Comparison of ENCODE assay signal across 19 cellular contexts in the genomic region with DNA sequence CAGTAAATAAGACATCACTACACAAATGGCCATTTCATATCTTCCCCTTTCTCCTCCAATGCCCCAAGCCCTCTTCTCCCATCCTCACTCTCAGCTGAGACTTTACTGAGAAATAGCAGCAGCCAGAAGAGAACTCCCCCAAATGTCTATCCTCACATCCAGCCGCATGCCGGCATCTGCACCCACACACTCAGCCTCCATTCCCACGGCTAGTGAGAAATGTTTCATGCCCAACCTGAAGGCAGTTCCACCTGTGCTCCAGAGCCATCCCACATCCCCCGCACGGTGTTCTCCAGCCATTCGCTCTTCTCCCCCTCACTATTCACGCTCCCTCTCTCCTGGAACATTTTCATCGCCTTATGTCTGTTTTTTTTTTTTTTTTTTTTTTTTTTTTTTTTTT.
"Had no signal": no experiment of that assay in that cellular context is flagged by ENCODE, and none has a peak within 500 bp of the region (broad histone marks: within the 10 kb centered on the region; RNA-seq: fewer than 3 reads in every experiment).

No MANE protein-coding gene starts in this region.

- H3K27ac ChIP-seq: ascending aorta, brain microvascular endothelial cell, foreskin keratinocyte, lower lobe of right lung, psoas muscle, skin epidermis, thyroid gland had no signal

- H3K4me1 Mint-ChIP-seq: naive thymus-derived CD4-positive, alpha-beta T cell; neural crest cell had no signal

- H3K27me3 ChIP-seq: ascending aorta, brain microvascular endothelial cell, foreskin keratinocyte, thyroid gland had no signal

- H3K9me3 ChIP-seq: psoas muscle, thyroid gland had no signal

- H3K36me3 ChIP-seq: ascending aorta, brain microvascular endothelial cell, lower lobe of right lung, thyroid gland had no signal

- ATAC-seq: activated naive CD4-positive, alpha-beta T cell treated with anti-CD3 and anti-CD28 coated beads, Interleukin-2, amount 50 U/mL, for 72 hours; activated T-cell treated with anti-CD3 and anti-CD28 coated beads, Interleukin-2, amount 50 U/mL, for 72 hours; foreskin keratinocyte; left lobe of liver; lower lobe of right lung; naive thymus-derived CD4-positive, alpha-beta T cell; psoas muscle; right cardiac atrium had no signal

- H3K27ac Mint-ChIP-seq: activated naive CD4-positive, alpha-beta T cell treated with anti-CD3 and anti-CD28 coated beads, Interleukin-2, amount 50 U/mL, for 72 hours; activated T-cell treated with anti-CD3 and anti-CD28 coated beads, Interleukin-2, amount 50 U/mL, for 72 hours; naive thymus-derived CD4-positive, alpha-beta T cell had no signal

- DNase-seq: activated gamma-delta T cell; activated T-cell treated with anti-CD3 and anti-CD28 coated beads, Interleukin-2, amount 50 U/mL, for 72 hours; brain microvascular endothelial cell; dermis blood vessel endothelial cell; effector memory CD4-positive, alpha-beta T cell; foreskin keratinocyte; lower lobe of right lung; mesendoderm; psoas muscle; right cardiac atrium; stimulated activated naive CD4-positive, alpha-beta T cell; T-helper 1 cell; thyroid gland had no signal

- H3K4me3 ChIP-seq: ascending aorta, lower lobe of right lung, psoas muscle, skin epidermis, thyroid gland had no signal

- H3K4me3 Mint-ChIP-seq: activated T-cell treated with anti-CD3 and anti-CD28 coated beads, Interleukin-2, amount 50 U/mL, for 72 hours; naive thymus-derived CD4-positive, alpha-beta T cell; neural crest cell had no signal
